Comparison of ENCODE assay signal across 1 cellular context in genomic region chr2:165573534-165574461, GRCh38.
TF ChIP-seq lines count a peak whose summit lies in the region.

No MANE protein-coding gene starts in this region.

TF ChIP-seq in GM12878, 131 proteins besides CTCF, POLR2A, EP300 and RAD21 (continued from another document):
- TF ChIP-seq ZBTB4 (CRISPR knock-in tag; IDR thresholded peaks at IDR 0.05): no peak
- TF ChIP-seq MLLT1 (IDR thresholded peaks at IDR 0.05): peak; percentile 93
